24 cellular contexts compared by ENCODE assay signal in genomic region chr7:78635394-78635793, GRCh38.
"Had no signal": no experiment of that assay in that cellular context is flagged by ENCODE, and none has a peak within 500 bp of the region (broad histone marks: within the 10 kb centered on the region; RNA-seq: fewer than 3 reads in every experiment).

No MANE protein-coding gene starts in this region.

- H3K4me2 ChIP-seq: hepatocyte had no signal

- FAIRE-seq: endothelial cell of umbilical vein, keratinocyte, small intestine, TTC549 had no signal

- H3K4me3 ChIP-seq: ascending aorta, gastrocnemius medialis, hepatocyte, ovary, uterus had no signal

- H3K9me3 ChIP-seq: ascending aorta, gastrocnemius medialis, neutrophil, ovary, uterus had no signal

- H3K27me3 ChIP-seq: ascending aorta, gastrocnemius medialis, hepatocyte, neutrophil, ovary, uterus had no signal

- H3K79me2 ChIP-seq: hepatocyte had no signal

- H3K4me1 ChIP-seq: ascending aorta, uterus had no signal

- H2AFZ ChIP-seq: hepatocyte had no signal

- H3K36me3 ChIP-seq: ascending aorta, gastrocnemius medialis, neutrophil, ovary, uterus, WERI-Rb-1 had no signal

- H3K27ac ChIP-seq: ascending aorta, gastrocnemius medialis, hepatocyte, neutrophil, ovary, uterus, WERI-Rb-1 had no signal

- DNase-seq: activated CD4-positive, alpha-beta T cell treated with anti-CD3 and anti-CD28 coated beads for 48 hours; activated CD4-positive, alpha-beta T cell treated with anti-CD3 and anti-CD28 coated beads, Interleukin-2, amount 50 U/mL, for 48 hours; activated CD8-positive, alpha-beta memory T cell treated with anti-CD3 and anti-CD28 coated beads for 24 hours; activated effector memory CD4-positive, alpha-beta T cell treated with anti-CD3 and anti-CD28 coated beads, Interleukin-2, amount 50 U/mL, for 16 hours; activated naive CD4-positive, alpha-beta T cell treated with anti-CD3 and anti-CD28 coated beads, Interleukin-2, amount 10 ng/mL, durations not matched to agents 7 days and 5 days; activated naive CD8-positive, alpha-beta T cell treated with anti-CD3 and anti-CD28 coated beads, Interleukin-2, amount 10 ng/mL, durations not matched to agents 7 days and 5 days; activated T-cell treated with anti-CD3 and anti-CD28 coated beads, Interleukin-2, amount 50 U/mL, for 1 hour; cortex of kidney; effector memory CD8-positive, alpha-beta T cell; gastrocnemius medialis; glutamatergic neuron; left colon; mammary epithelial cell; ovary; small intestine; stimulated activated CD4-positive, alpha-beta T cell treated with anti-CD3 and anti-CD28 coated beads, Interleukin-4, amount 100 ng/mL, for 24 hours; uterus; WERI-Rb-1 had no signal
